8 cellular contexts compared by ENCODE assay signal in the genomic region with DNA sequence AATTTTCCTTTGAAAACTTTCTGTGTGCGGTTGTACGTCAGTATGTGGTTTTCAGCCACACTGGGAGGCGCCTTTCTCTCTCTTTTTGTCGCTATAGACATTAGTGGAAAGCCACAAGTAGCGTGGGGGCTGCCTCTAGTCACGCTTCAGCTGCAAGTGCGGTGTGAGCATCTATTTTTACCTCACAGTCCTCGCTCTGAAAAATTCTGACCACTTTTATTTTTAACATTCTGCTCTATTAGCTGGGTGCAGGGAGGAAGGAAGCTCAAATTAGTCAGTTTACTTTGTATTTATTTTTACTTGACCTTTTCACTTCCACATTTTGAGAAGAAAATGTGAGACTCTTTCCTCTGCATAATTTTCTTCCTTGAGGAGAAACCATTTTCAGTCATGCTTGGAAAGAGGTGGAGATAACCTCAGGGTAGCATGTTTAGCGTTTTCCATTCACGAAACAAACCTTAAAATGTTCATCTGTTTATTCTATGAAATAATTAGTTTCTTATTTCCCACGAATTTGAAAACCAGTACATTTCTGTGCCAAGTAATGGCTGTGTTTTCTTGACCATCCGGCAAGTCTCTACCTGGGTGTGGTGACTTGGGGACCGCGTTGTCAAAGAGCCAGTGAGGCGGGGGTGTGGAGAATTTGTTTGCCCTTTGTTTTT. TPM values are rescaled to one million over a fixed set of nuclear protein-coding genes. Genes with fewer than 3 reads are reported as not detected.
DNase-seq lines count a peak whose midpoint lies in the region; ATAC-seq and TF ChIP-seq lines count a peak whose summit lies in the region.

No MANE protein-coding gene starts in this region.

- H3K4me3 Mint-ChIP-seq in activated T-cell treated with anti-CD3 and anti-CD28 coated beads, Interleukin-2, amount 50 U/mL, for 24 hours, result peak overlapping the region; percentile 65
- H3K4me3 Mint-ChIP-seq in naive B cell, result peak overlapping the region; percentile 66 to 99 (median 93)

- H3K27me3 Mint-ChIP-seq in activated T-cell treated with anti-CD3 and anti-CD28 coated beads, Interleukin-2, amount 50 U/mL, for 24 hours, result no peaks in the 10 kb centered on the region
- H3K27me3 Mint-ChIP-seq in naive B cell, result no peaks in the 10 kb centered on the region

- H3K36me3 Mint-ChIP-seq in activated T-cell treated with anti-CD3 and anti-CD28 coated beads, Interleukin-2, amount 50 U/mL, for 24 hours (ENCODE audit: low read depth), result peaks cover 5% of the 10 kb centered on the region
- no peaks in the 10 kb centered on the region for H3K36me3 Mint-ChIP-seq in naive B cell

- peaks cover 98% of the 10 kb centered on the region for H3K4me1 ChIP-seq in KMS-11 (ENCODE audit: low read depth, poor library complexity, severe bottlenecking)

- no peaks in the 10 kb centered on the region for H4K20me1 ChIP-seq in KMS-11 (ENCODE audit: insufficient read depth)

- H3K9ac ChIP-seq in KMS-11, result peak overlapping the region; percentile 12; the same call in 1 of the 2 replicates

- peak overlapping the region; percentile 81 for H3K4me2 ChIP-seq in KMS-11

- peak overlapping the region; percentile 85 for H3K27ac ChIP-seq in KMS-11

- H3K9me3 Mint-ChIP-seq in activated T-cell treated with anti-CD3 and anti-CD28 coated beads, Interleukin-2, amount 50 U/mL, for 24 hours, result peaks cover 2% of the 10 kb centered on the region
- H3K9me3 Mint-ChIP-seq in naive B cell, result no peaks in the 10 kb centered on the region

- POLR2A ChIA-PET in GM10248 (lab: Yijun Ruan, JAX), result no interaction called here

- H2AFZ ChIP-seq in KMS-11 (ENCODE audit: low read depth), result no peak overlapping the region

- H3K4me1 Mint-ChIP-seq in activated T-cell treated with anti-CD3 and anti-CD28 coated beads, Interleukin-2, amount 50 U/mL, for 24 hours (ENCODE audit: low read depth), result peaks cover 80% of the 10 kb centered on the region
- peaks cover 60 to 100% (median 89%) of the 10 kb centered on the region in 3 donors for H3K4me1 Mint-ChIP-seq in naive B cell

- H3K27ac Mint-ChIP-seq in activated T-cell treated with anti-CD3 and anti-CD28 coated beads, Interleukin-2, amount 50 U/mL, for 24 hours, result peak overlapping the region; percentile 48
- H3K27ac Mint-ChIP-seq in naive B cell, result peak overlapping the region; percentile 70 to 98 (median 98)

- no peak overlapping the region for H3K4me3 ChIP-seq in KMS-11 (IDR thresholded peaks at IDR 0.05; ENCODE audit: insufficient read depth, low read depth, low read length)

- DNase-seq in GM10248 (ENCODE audit: extremely low spot score) (peak; percentile 82), naive B cell (peak; percentile 87), omental fat pad (ENCODE audit: low spot score) (no peak), iPS-NIHi7 (ENCODE audit: extremely low spot score) (no peak), NCI-H1694 treated with DMSO at 0.1 percent for 48 hours (lab: John Stamatoyannopoulos, UW) (no peak)
- DNase-seq in activated T-cell treated with anti-CD3 and anti-CD28 coated beads, Interleukin-2, amount 50 U/mL, for 24 hours, result no peak

- no peaks in the 10 kb centered on the region for H3K27me3 ChIP-seq in KMS-11 (ENCODE audit: insufficient read depth, low read depth)

- TF ChIP-seq CTCF in GM10248 (IDR thresholded peaks at IDR 0.05; ENCODE audit: control extremely low read depth, extremely low read depth, low read depth, missing control alignments), result no peak
- no peak for TF ChIP-seq CTCF in KMS-11 (conservative IDR thresholded peaks at IDR 0.05; ENCODE audit: low read depth, low read length)
- no peak for TF ChIP-seq CTCF in omental fat pad (IDR thresholded peaks at IDR 0.05)

- H3K79me2 ChIP-seq in KMS-11 (ENCODE audit: insufficient read depth, low read depth), result peaks cover 20% of the 10 kb centered on the region; the same call in 1 of the 2 replicates

- CTCF ChIA-PET in GM10248 (lab: Yijun Ruan, JAX), result interaction anchor here (0.6 to 10.6 kb wide), 6 partner anchors 11 to 28 kb away, joined by 3 to 123 read pairs (median 4); no protein-coding TSS in a partner anchor

- ATAC-seq in GM21447 (IDR thresholded peaks at IDR 0.05; ENCODE audit: unreplicated experiment) (peak; percentile 89), naive B cell (ENCODE audit: low read depth in 2 of 2) (peak; percentile 87 to 91), omental fat pad (ENCODE audit: low FRiP score) (no peak)

- no peaks in the 10 kb centered on the region for H3K36me3 ChIP-seq in KMS-11 (ENCODE audit: insufficient read depth)

RNA-seq across cellular contexts. Expression of a gene that starts 35.6 kb away (rescaled TPM):
- 10 to 100 TPM; 19.9 to 63.5 (median 28.7) TPM for polyA plus RNA-seq in naive B cell (ENCODE audit: low read depth in 6 of 6)
- total RNA-seq in omental fat pad, result 10 to 100 TPM; 17.3 to 38.3 (median 23.3) TPM

Comparison
In these comparisons a context has a peak if more than half of its experiments do, and no peak if none do; other contexts are left out.
1. DNase-seq: peak in GM10248 (single experiment) and naive B cell (single experiment); none in activated T-cell treated with anti-CD3 and anti-CD28 coated beads, Interleukin-2, amount 50 U/mL, for 24 hours (single experiment), omental fat pad (single experiment), iPS-NIHi7 (single experiment) and NCI-H1694 treated with DMSO at 0.1 percent for 48 hours (single experiment).